Comparison of ENCODE assay signal across 8 cellular contexts in the genomic region with DNA sequence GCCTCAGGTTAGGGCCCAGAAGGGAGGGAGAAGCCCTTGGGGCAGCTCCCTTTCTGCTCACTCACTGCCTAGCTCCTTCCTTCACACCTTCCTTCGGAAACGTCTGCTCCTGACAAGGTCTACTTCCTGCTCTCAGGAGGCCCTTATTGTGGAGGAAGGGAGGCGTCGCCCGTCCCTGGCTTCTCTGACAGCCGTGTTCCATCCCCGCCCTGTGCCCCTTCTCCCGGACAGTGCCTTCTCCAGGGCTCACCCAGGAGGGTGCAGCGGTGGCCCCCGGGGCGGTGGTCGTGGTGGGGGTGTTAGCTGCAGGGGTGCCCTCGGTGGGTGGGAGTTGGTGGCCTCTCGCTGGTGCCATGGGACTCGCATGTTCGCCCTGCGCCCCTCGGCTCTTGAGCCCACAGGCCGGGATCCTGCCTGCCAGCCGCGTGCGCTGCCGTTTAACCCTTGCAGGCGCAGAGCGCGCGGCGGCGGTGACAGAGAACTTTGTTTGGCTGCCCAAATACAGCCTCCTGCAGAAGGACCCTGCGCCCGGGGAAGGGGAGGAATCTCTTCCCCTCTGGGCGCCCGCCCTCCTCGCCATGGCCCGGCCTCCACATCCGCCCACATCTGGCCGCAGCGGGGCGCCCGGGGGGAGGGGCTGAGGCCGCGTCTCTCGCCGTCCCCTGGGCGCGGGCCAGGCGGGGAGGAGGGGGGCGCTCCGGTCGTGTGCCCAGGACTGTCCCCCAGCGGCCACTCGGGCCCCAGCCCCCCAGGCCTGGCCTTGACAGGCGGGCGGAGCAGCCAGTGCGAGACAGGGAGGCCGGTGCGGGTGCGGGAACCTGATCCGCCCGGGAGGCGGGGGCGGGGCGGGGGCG.
A peak's percentile ranks its signal among the peaks of the same experiment; 100 is the strongest.
DNase-seq lines count a peak whose midpoint lies in the region; ATAC-seq and TF ChIP-seq lines count a peak whose summit lies in the region.

No MANE protein-coding gene starts in this region.

- H3K4me1 ChIP-seq in tibial nerve (peaks cover 0 to 70% (median 56%) of the 10 kb centered on the region in 4 donors), PC-9 (replicated peaks; ENCODE audit: insufficient read depth) (no peaks in the 10 kb centered on the region)

- H3K9me3 ChIP-seq in tibial nerve (no peaks in the 10 kb centered on the region), PC-9 (ENCODE audit: insufficient read depth, low read depth) (no peaks in the 10 kb centered on the region)

- no peaks in the 10 kb centered on the region for H3K9me3 Mint-ChIP-seq in activated T-cell treated with anti-CD3 and anti-CD28 coated beads, Interleukin-2, amount 50 U/mL, for 72 hours

- TF ChIP-seq CTCF in tibial nerve (IDR thresholded peaks at IDR 0.05) (no peak), PC-9 (conservative IDR thresholded peaks at IDR 0.05) (no peak)

- H3K4me3 Mint-ChIP-seq in activated T-cell treated with anti-CD3 and anti-CD28 coated beads, Interleukin-2, amount 50 U/mL, for 72 hours = peak overlapping the region; percentile 74 to 76

- ATAC-seq in HG02759 (IDR thresholded peaks at IDR 0.05; ENCODE audit: unreplicated experiment) = peak; percentile 63
- peak; percentile 34 to 50 for ATAC-seq in activated T-cell treated with anti-CD3 and anti-CD28 coated beads, Interleukin-2, amount 50 U/mL, for 72 hours (replicated peaks in 1 of 2)

- no peaks in the 10 kb centered on the region for H3K27me3 Mint-ChIP-seq in activated T-cell treated with anti-CD3 and anti-CD28 coated beads, Interleukin-2, amount 50 U/mL, for 72 hours (ENCODE audit: low read depth)

- H3K27me3 ChIP-seq in tibial nerve = no peaks in the 10 kb centered on the region
- H3K27me3 ChIP-seq in PC-9 (ENCODE audit: insufficient read depth, low read depth) = no peaks in the 10 kb centered on the region

- peak; percentile 64 for DNase-seq in G401 (ENCODE audit: low spot score)
- peak; percentile 21 for DNase-seq in NCI-H774 (lab: John Stamatoyannopoulos, UW)
- peak; percentile 75 to 83 for DNase-seq in activated T-cell treated with anti-CD3 and anti-CD28 coated beads, Interleukin-2, amount 50 U/mL, for 72 hours
- peak; percentile 96 for DNase-seq in fibroblast of gingiva (ENCODE audit: low read depth)
- peak; percentile 92 for DNase-seq in myocyte (ENCODE audit: low read depth)
- DNase-seq in tibial nerve (ENCODE audit: low spot score in 2 of 2) = peak; percentile 73 to 75
- no peak for DNase-seq in PC-9

- H3K36me3 ChIP-seq in tibial nerve (no peaks in the 10 kb centered on the region), PC-9 (ENCODE audit: low read depth) (no peaks in the 10 kb centered on the region)

- WGBS in tibial nerve, 2 donors = 1% methylated on average over 18 to 31 of the region's 64 CpGs

- peak overlapping the region; percentile 79 to 95 (median 90) for H3K27ac ChIP-seq in tibial nerve
- H3K27ac ChIP-seq in PC-9 = no peak overlapping the region

- H3K4me1 Mint-ChIP-seq in activated T-cell treated with anti-CD3 and anti-CD28 coated beads, Interleukin-2, amount 50 U/mL, for 72 hours (ENCODE audit: low read depth) = peaks cover 69% of the 10 kb centered on the region

- 0 out of 2 replicates have a peak, but pooled peaks cover 24% of the 10 kb centered on the region for H3K79me2 ChIP-seq in PC-9 (ENCODE audit: low read depth)

- intact Hi-C loops in PC-9 (cut with micrococcal nuclease; ENCODE audit: unreplicated experiment) = no loop called here

- H3K4me2 ChIP-seq in PC-9 = no peak overlapping the region

- peaks cover 0 to 7% of the 10 kb centered on the region in 2 donors for H3K36me3 Mint-ChIP-seq in activated T-cell treated with anti-CD3 and anti-CD28 coated beads, Interleukin-2, amount 50 U/mL, for 72 hours (ENCODE audit: insufficient read depth in 2 of 2)

- POLR2A ChIA-PET in PC-9 (lab: Charles Lee; ENCODE audit: unreplicated experiment) = no interaction called here

- TF ChIP-seq EP300 in tibial nerve (IDR thresholded peaks at IDR 0.05) = peak in 1 of 2 donors; percentile 54

- peaks cover 49% of the 10 kb centered on the region for H4K20me1 ChIP-seq in PC-9 (ENCODE audit: insufficient read depth)

- no peak overlapping the region for H3K27ac Mint-ChIP-seq in activated T-cell treated with anti-CD3 and anti-CD28 coated beads, Interleukin-2, amount 50 U/mL, for 72 hours

- in situ Hi-C loops in G401 (cut with HindIII; ENCODE audit: low sequenced_read_pairs) = no loop called here

- BruUV-seq in PC-9 (replicated peaks; lab: Mats Ljungman, UMichigan) = no TSS peak

- CTCF ChIA-PET in PC-9 (lab: Charles Lee) = no interaction called here

- peak overlapping the region; percentile 69 to 91 (median 78) for H3K4me3 ChIP-seq in tibial nerve
- no peak overlapping the region for H3K4me3 ChIP-seq in PC-9

- no peaks in the 10 kb centered on the region for H3K9me2 ChIP-seq in PC-9 (ENCODE audit: insufficient read depth)

- no peaks in the 10 kb centered on the region for H3F3A ChIP-seq in PC-9 (ENCODE audit: insufficient read depth, low read depth)

- no peak for TF ChIP-seq POLR2A in tibial nerve (IDR thresholded peaks at IDR 0.05)

- no peak overlapping the region for H2AFZ ChIP-seq in PC-9

Comparison
In these comparisons a context has a peak if more than half of its experiments do, and no peak if none do; other contexts are left out.
1. DNase-seq: peak in G401 (single experiment), NCI-H774 (single experiment), activated T-cell treated with anti-CD3 and anti-CD28 coated beads, Interleukin-2, amount 50 U/mL, for 72 hours (2 of 2), fibroblast of gingiva (single experiment), myocyte (single experiment) and tibial nerve (2 of 2); none in PC-9 (0 of 2).